In the genomic region with DNA sequence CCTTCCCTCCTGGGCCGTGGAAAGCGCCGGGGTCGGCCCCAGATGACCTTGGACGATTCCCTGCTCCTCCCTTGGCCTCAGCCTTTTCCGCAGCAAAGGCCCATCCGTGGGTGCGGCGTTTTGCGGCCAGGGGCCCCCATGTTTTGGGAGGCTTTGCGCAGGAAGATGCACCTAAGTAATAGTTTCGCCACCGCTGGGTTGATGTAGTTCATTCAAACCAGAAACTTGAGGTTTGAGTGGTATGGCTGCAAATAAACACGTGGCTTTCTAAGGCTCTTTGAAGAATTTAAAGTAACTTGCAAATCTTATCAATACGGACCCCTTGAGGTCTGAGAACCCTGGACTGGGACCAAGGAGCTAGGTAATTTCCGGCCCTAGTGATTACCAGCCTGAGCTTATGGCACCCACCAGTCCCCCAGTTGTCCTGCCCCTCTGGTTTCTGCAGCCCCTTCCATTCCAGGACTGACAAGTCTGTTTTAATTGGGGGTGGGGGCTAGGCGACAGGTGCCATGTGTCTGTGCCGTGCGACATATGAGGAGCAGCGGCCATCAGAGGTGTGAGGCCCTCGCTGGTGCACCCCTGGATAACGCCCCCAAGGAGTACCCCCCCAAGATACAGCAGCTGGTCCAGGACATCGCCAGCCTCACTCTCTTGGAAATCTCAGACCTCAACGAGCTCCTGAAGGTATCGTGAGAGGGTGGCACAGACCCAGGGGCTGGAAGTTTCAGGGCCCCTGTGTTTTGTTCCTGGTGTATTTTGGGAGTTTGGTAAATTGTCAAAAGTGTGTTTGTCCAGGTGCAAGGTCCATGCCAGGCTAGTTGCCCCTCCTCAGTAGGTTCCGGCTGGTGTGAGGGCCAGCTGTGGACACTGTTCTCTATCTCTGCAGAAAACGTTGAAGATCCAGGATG, we compare ENCODE assay signal across 1 cellular context.
TF ChIP-seq lines count a peak whose summit lies in the region.

No MANE protein-coding gene starts in this region.

TF ChIP-seq in endothelial cell of umbilical vein, 7 proteins besides CTCF, POLR2A, EP300 and RAD21 (continued from another document):
- TF ChIP-seq, protein P1, sequence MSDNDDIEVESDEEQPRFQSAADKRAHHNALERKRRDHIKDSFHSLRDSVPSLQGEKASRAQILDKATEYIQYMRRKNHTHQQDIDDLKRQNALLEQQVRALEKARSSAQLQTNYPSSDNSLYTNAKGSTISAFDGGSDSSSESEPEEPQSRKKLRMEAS (IDR thresholded peaks at IDR 0.05; ENCODE audit: insufficient read depth, insufficient read length): no peak
- TF ChIP-seq MYC (IDR thresholded peaks at IDR 0.05; ENCODE audit: low read depth, low read length) (no peak), FOS (IDR thresholded peaks at IDR 0.05; ENCODE audit: borderline replicate concordance, insufficient read depth, low read length) (no peak), JUN (IDR thresholded peaks at IDR 0.05; ENCODE audit: borderline replicate concordance, insufficient read depth, insufficient read length, low read depth) (no peak), GATA2 (IDR thresholded peaks at IDR 0.05; ENCODE audit: insufficient read depth, insufficient read length, low read depth, low read length) (no peak), POLR2AphosphoS5 (IDR thresholded peaks at IDR 0.05; ENCODE audit: insufficient read depth, low read depth, low read length) (no peak)
